11 cellular contexts compared by ENCODE assay signal in the genomic region with DNA sequence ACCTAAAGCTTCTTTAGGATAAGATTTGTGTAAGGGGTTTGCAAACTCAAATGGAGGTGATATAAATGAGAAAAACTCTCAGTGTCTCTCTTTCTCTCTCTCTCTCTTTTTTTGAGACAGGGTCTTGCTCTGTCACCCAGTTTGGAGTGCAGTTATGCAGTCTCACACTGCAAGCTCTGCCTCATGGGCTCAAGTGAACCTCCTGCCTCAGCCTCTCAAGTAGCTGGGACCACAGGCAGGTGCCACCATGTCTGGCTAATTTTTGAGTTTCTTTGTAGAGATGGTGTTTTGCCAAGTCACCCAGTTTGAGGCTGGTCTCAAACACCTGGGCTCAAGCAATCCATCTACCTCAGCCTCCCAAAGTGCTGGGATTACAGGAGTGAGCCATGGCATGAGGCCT. TPM values are rescaled to one million over a fixed set of nuclear protein-coding genes. Genes with fewer than 3 reads are reported as not detected.
DNase-seq lines count a peak whose midpoint lies in the region; ATAC-seq and TF ChIP-seq lines count a peak whose summit lies in the region.
"Had no signal": no experiment of that assay in that cellular context is flagged by ENCODE, and none has a peak within 500 bp of the region (broad histone marks: within the 10 kb centered on the region; RNA-seq: fewer than 3 reads in every experiment).

No MANE protein-coding gene starts in this region.

- ATAC-seq in activated T-cell treated with anti-CD3 and anti-CD28 coated beads, Interleukin-2, amount 50 U/mL, for 4 hours = no peak
- ATAC-seq in Panc1 = no peak
- ATAC-seq in GM19023 (IDR thresholded peaks at IDR 0.05; ENCODE audit: unreplicated experiment) = no peak
- ATAC-seq: pancreas had no signal

- peaks cover 42% of the 10 kb centered on the region for H3K36me3 Mint-ChIP-seq in activated T-cell treated with anti-CD3 and anti-CD28 coated beads, Interleukin-2, amount 50 U/mL, for 4 hours (ENCODE audit: insufficient read depth)

- TF ChIP-seq CTCF in Panc1 (IDR thresholded peaks at IDR 0.05) (no peak), epithelial cell of proximal tubule (conservative IDR thresholded peaks at IDR 0.05; ENCODE audit: low read depth, low read length) (no peak), stomach (IDR thresholded peaks at IDR 0.05) (no peak), vagina (IDR thresholded peaks at IDR 0.05) (no peak)

- H3K27me3 ChIP-seq in Panc1 (ENCODE audit: control insufficient read depth, insufficient read depth, low read length) (no peaks in the 10 kb centered on the region), stomach (no peaks in the 10 kb centered on the region), vagina (no peaks in the 10 kb centered on the region)
- H3K27me3 ChIP-seq: pancreas had no signal

- H3K4me3 Mint-ChIP-seq in activated T-cell treated with anti-CD3 and anti-CD28 coated beads, Interleukin-2, amount 50 U/mL, for 4 hours = peak overlapping the region; percentile 98

- H3K9me3 ChIP-seq in Panc1 (ENCODE audit: control insufficient read depth, insufficient read depth, low read depth, low read length) = no peaks in the 10 kb centered on the region
- H3K9me3 ChIP-seq in stomach = no peaks in the 10 kb centered on the region
- no peaks in the 10 kb centered on the region for H3K9me3 ChIP-seq in vagina
- H3K9me3 ChIP-seq: pancreas had no signal

- H3K27ac ChIP-seq in Panc1 (ENCODE audit: low read length) (peak overlapping the region; percentile 93), stomach (peak overlapping the region; percentile 2 to 97 (median 91)), vagina (no peak overlapping the region)

- in situ Hi-C loops in Panc1 (cut with HindIII; ENCODE audit: low pct_unique_long_range_greater_than_20kb, low sequenced_read_pairs) = loop anchor here (5.0 kb wide), 1 partner anchor 38 kb away; no protein-coding TSS in a partner anchor

- H3K27me3 Mint-ChIP-seq in activated T-cell treated with anti-CD3 and anti-CD28 coated beads, Interleukin-2, amount 50 U/mL, for 4 hours (ENCODE audit: low read depth) = no peaks in the 10 kb centered on the region

- DNase-seq in activated T-cell treated with anti-CD3 and anti-CD28 coated beads, Interleukin-2, amount 50 U/mL, for 4 hours = no peak
- DNase-seq in activated T-cell treated with anti-CD3 and anti-CD28 coated beads, Interleukin-2, amount 50 U/mL, for 48 hours = no peak
- DNase-seq in Panc1 (ENCODE audit: low read depth, low spot score) (no peak), epithelial cell of proximal tubule (ENCODE audit: low read depth) (no peak), stomach (no peak), erythroblast (lab: John Stamatoyannopoulos, UW) (no peak), vagina (ENCODE audit: extremely low spot score in 2 of 2) (no peak)
- DNase-seq: activated effector memory CD4-positive, alpha-beta T cell treated with anti-CD3 and anti-CD28 coated beads, Interleukin-2, amount 50 U/mL, for 16 hours; NCI-H2081; pancreas had no signal

- TF ChIP-seq EP300 in stomach (IDR thresholded peaks at IDR 0.05) = no peak

- no TSS peak for BruUV-seq in Panc1 (replicated peaks; lab: Mats Ljungman, UMichigan)

- H3K36me3 ChIP-seq in Panc1 (ENCODE audit: control insufficient read depth, insufficient read depth, low read length) (peaks cover 4% of the 10 kb centered on the region; the same call in 1 of the 2 replicates), stomach (peaks cover 0 to 28% (median 5%) of the 10 kb centered on the region in 4 donors), vagina (no peaks in the 10 kb centered on the region)
- H3K36me3 ChIP-seq: pancreas had no signal

- H3K4me1 Mint-ChIP-seq in activated T-cell treated with anti-CD3 and anti-CD28 coated beads, Interleukin-2, amount 50 U/mL, for 4 hours (ENCODE audit: low read depth) = peaks cover 64% of the 10 kb centered on the region

- TF ChIP-seq POLR2A in stomach (IDR thresholded peaks at IDR 0.05) (no peak), erythroblast (IDR thresholded peaks at IDR 0.05; ENCODE audit: low read length) (no peak), vagina (IDR thresholded peaks at IDR 0.05) (no peak)

- peaks cover 56% of the 10 kb centered on the region for H3K4me1 ChIP-seq in Panc1 (ENCODE audit: control insufficient read depth, insufficient read depth, low read length)
- peaks cover 14 to 80% (median 35%) of the 10 kb centered on the region in 4 donors for H3K4me1 ChIP-seq in stomach
- H3K4me1 ChIP-seq in vagina = peaks cover 24% of the 10 kb centered on the region

- no peaks in the 10 kb centered on the region for H3K9me3 Mint-ChIP-seq in activated T-cell treated with anti-CD3 and anti-CD28 coated beads, Interleukin-2, amount 50 U/mL, for 4 hours

- CTCF ChIA-PET in Panc1 (lab: Charles Lee) = interaction anchor here (0.8 kb wide), 1 partner anchor 21 kb away, joined by 3 read pairs; no protein-coding TSS in a partner anchor

- peak overlapping the region; percentile 57 to 81 for H3K4me3 ChIP-seq in Panc1 (ENCODE audit: low read depth in 2 of 2, low read length in 2 of 2)
- H3K4me3 ChIP-seq in epithelial cell of proximal tubule (ENCODE audit: low read depth, low read length) = peak overlapping the region; percentile 75
- peak overlapping the region in 3 of 4 donors; percentile 59 to 67 (median 64) for H3K4me3 ChIP-seq in stomach
- H3K4me3 ChIP-seq in vagina = no peak overlapping the region

- intact Hi-C loops in Panc1 (cut with micrococcal nuclease; ENCODE audit: unreplicated experiment) = no loop called here
- intact Hi-C loops in stomach (cut with DNase I; ENCODE audit: low total_unique reads) = no loop called here
- intact Hi-C loops in vagina (cut with DNase I) = no loop called here

- POLR2A ChIA-PET in Panc1 (lab: Charles Lee) = interaction anchor here (0.6 kb wide), 1 partner anchor 235 kb away, joined by 4 read pairs; no protein-coding TSS in a partner anchor

RNA-seq across cellular contexts. Expression of a gene that starts 2.9 kb away (rescaled TPM):
- 100 to 1,000 TPM in 1 of 3 donors, 10 to 100 TPM in 2; 77.2 to 105 (median 92.4) TPM for total RNA-seq in activated T-cell treated with anti-CD3 and anti-CD28 coated beads, Interleukin-2, amount 50 U/mL, for 4 hours
- total RNA-seq in Panc1 (2021; ENCODE audit: unreplicated experiment) (65.4 TPM), epithelial cell of proximal tubule (17.3 and 17.8 TPM in 2 replicates), stomach (100 to 1,000 TPM in 1 of 5 donors, 10 to 100 TPM in 3, under 1 TPM in 1; 0.58 to 137 (median 33.4) TPM), vagina (7.1 TPM)
- 29.2 TPM for polyA plus RNA-seq in Panc1 (2012; ENCODE audit: insufficient read length)
- 10 to 100 TPM; 43.3 to 78.1 (median 46.4) TPM for polyA plus RNA-seq in stomach

RNA-seq across cellular contexts. Expression of a gene that starts 26.8 kb away (rescaled TPM):
- 10 to 100 TPM; 25.0 to 31.9 (median 31.7) TPM for total RNA-seq in activated T-cell treated with anti-CD3 and anti-CD28 coated beads, Interleukin-2, amount 50 U/mL, for 4 hours
- total RNA-seq in Panc1 (2021; ENCODE audit: unreplicated experiment) = 76.8 TPM
- 29.4 TPM for polyA plus RNA-seq in Panc1 (2012; ENCODE audit: insufficient read length)
- total RNA-seq in epithelial cell of proximal tubule = 58.3 and 85.3 TPM in 2 replicates
- 100 to 1,000 TPM in 2 of 5 donors, 10 to 100 TPM in 3; 33.6 to 301 (median 55.4) TPM for total RNA-seq in stomach
- 10 to 100 TPM; 17.3 to 24.6 (median 20.0) TPM for polyA plus RNA-seq in stomach
- total RNA-seq in vagina = 52.1 TPM

Comparison
In these comparisons a context has a peak if more than half of its experiments do, and no peak if none do; other contexts are left out.
1. H3K4me3 ChIP-seq: peak in Panc1 (2 of 2), epithelial cell of proximal tubule (single experiment) and stomach (3 of 4); none in vagina (0 of 2).